ENCODE assay signal across 13 cellular contexts in the genomic region with DNA sequence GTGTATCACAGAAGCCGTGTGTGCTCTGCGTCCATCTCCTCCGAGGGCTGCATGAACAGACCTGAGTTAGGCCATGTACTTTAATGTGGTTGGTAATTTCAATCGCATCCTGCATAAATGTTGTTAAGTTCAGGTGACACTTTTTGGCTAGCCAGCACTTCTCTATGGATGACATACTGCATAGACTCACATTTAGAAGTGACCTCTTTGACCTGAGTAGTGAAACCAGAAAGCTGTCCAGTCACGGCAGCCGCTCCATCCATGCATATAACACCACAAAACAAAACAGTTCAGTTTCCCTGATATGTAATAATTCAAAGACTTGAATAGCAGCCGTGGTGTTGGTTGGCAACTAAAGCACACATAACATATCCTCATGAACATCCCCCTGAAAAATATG.
"Had no signal": no experiment of that assay in that cellular context is flagged by ENCODE, and none has a peak within 500 bp of the region (broad histone marks: within the 10 kb centered on the region; RNA-seq: fewer than 3 reads in every experiment).

No MANE protein-coding gene starts in this region.

- H3K27ac Mint-ChIP-seq: nephron, progenitor cell of endocrine pancreas had no signal

- H3K4me3 ChIP-seq: esophagus squamous epithelium, heart left ventricle, SJCRH30 had no signal

- DNase-seq: activated CD4-positive, alpha-beta T cell treated with anti-CD3 and anti-CD28 coated beads for 48 hours; activated T-cell treated with anti-CD3 and anti-CD28 coated beads, Interleukin-2, amount 50 U/mL, for 4 hours; esophagus squamous epithelium; foreskin fibroblast; heart left ventricle; occipital lobe; right cardiac atrium; SJCRH30; small intestine; T-helper 9 cell; trophoblast cell had no signal

- H3K9me3 ChIP-seq: esophagus squamous epithelium, heart left ventricle, SJCRH30 had no signal

- H3K4me1 ChIP-seq: esophagus squamous epithelium, heart left ventricle had no signal

- H3K27ac ChIP-seq: esophagus squamous epithelium, heart left ventricle, SJCRH30 had no signal

- ATAC-seq: activated T-cell treated with anti-CD3 and anti-CD28 coated beads, Interleukin-2, amount 50 U/mL, for 4 hours; heart left ventricle; right cardiac atrium had no signal

- H3K9me3 Mint-ChIP-seq: activated T-cell treated with anti-CD3 and anti-CD28 coated beads, Interleukin-2, amount 50 U/mL, for 4 hours had no signal

- H3K27me3 ChIP-seq: esophagus squamous epithelium, heart left ventricle, SJCRH30 had no signal

- H3K4me3 Mint-ChIP-seq: activated T-cell treated with anti-CD3 and anti-CD28 coated beads, Interleukin-2, amount 50 U/mL, for 4 hours; nephron had no signal

- H3K27me3 Mint-ChIP-seq: progenitor cell of endocrine pancreas had no signal
